1 cellular context compared by ENCODE assay signal in genomic region chr9:92648447-92649406, GRCh38.
TF ChIP-seq lines count a peak whose summit lies in the region.

No MANE protein-coding gene starts in this region.

TF ChIP-seq in GM23338, 12 proteins besides CTCF, POLR2A, EP300 and RAD21 (continued from another document):
- TF ChIP-seq, protein P1, sequence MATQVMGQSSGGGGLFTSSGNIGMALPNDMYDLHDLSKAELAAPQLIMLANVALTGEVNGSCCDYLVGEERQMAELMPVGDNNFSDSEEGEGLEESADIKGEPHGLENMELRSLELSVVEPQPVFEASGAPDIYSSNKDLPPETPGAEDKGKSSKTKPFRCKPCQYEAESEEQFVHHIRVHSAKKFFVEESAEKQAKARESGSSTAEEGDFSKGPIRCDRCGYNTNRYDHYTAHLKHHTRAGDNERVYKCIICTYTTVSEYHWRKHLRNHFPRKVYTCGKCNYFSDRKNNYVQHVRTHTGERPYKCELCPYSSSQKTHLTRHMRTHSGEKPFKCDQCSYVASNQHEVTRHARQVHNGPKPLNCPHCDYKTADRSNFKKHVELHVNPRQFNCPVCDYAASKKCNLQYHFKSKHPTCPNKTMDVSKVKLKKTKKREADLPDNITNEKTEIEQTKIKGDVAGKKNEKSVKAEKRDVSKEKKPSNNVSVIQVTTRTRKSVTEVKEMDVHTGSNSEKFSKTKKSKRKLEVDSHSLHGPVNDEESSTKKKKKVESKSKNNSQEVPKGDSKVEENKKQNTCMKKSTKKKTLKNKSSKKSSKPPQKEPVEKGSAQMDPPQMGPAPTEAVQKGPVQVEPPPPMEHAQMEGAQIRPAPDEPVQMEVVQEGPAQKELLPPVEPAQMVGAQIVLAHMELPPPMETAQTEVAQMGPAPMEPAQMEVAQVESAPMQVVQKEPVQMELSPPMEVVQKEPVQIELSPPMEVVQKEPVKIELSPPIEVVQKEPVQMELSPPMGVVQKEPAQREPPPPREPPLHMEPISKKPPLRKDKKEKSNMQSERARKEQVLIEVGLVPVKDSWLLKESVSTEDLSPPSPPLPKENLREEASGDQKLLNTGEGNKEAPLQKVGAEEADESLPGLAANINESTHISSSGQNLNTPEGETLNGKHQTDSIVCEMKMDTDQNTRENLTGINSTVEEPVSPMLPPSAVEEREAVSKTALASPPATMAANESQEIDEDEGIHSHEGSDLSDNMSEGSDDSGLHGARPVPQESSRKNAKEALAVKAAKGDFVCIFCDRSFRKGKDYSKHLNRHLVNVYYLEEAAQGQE (IDR thresholded peaks at IDR 0.05; ENCODE audit: unreplicated experiment) = no peak
- TF ChIP-seq, protein P2, sequence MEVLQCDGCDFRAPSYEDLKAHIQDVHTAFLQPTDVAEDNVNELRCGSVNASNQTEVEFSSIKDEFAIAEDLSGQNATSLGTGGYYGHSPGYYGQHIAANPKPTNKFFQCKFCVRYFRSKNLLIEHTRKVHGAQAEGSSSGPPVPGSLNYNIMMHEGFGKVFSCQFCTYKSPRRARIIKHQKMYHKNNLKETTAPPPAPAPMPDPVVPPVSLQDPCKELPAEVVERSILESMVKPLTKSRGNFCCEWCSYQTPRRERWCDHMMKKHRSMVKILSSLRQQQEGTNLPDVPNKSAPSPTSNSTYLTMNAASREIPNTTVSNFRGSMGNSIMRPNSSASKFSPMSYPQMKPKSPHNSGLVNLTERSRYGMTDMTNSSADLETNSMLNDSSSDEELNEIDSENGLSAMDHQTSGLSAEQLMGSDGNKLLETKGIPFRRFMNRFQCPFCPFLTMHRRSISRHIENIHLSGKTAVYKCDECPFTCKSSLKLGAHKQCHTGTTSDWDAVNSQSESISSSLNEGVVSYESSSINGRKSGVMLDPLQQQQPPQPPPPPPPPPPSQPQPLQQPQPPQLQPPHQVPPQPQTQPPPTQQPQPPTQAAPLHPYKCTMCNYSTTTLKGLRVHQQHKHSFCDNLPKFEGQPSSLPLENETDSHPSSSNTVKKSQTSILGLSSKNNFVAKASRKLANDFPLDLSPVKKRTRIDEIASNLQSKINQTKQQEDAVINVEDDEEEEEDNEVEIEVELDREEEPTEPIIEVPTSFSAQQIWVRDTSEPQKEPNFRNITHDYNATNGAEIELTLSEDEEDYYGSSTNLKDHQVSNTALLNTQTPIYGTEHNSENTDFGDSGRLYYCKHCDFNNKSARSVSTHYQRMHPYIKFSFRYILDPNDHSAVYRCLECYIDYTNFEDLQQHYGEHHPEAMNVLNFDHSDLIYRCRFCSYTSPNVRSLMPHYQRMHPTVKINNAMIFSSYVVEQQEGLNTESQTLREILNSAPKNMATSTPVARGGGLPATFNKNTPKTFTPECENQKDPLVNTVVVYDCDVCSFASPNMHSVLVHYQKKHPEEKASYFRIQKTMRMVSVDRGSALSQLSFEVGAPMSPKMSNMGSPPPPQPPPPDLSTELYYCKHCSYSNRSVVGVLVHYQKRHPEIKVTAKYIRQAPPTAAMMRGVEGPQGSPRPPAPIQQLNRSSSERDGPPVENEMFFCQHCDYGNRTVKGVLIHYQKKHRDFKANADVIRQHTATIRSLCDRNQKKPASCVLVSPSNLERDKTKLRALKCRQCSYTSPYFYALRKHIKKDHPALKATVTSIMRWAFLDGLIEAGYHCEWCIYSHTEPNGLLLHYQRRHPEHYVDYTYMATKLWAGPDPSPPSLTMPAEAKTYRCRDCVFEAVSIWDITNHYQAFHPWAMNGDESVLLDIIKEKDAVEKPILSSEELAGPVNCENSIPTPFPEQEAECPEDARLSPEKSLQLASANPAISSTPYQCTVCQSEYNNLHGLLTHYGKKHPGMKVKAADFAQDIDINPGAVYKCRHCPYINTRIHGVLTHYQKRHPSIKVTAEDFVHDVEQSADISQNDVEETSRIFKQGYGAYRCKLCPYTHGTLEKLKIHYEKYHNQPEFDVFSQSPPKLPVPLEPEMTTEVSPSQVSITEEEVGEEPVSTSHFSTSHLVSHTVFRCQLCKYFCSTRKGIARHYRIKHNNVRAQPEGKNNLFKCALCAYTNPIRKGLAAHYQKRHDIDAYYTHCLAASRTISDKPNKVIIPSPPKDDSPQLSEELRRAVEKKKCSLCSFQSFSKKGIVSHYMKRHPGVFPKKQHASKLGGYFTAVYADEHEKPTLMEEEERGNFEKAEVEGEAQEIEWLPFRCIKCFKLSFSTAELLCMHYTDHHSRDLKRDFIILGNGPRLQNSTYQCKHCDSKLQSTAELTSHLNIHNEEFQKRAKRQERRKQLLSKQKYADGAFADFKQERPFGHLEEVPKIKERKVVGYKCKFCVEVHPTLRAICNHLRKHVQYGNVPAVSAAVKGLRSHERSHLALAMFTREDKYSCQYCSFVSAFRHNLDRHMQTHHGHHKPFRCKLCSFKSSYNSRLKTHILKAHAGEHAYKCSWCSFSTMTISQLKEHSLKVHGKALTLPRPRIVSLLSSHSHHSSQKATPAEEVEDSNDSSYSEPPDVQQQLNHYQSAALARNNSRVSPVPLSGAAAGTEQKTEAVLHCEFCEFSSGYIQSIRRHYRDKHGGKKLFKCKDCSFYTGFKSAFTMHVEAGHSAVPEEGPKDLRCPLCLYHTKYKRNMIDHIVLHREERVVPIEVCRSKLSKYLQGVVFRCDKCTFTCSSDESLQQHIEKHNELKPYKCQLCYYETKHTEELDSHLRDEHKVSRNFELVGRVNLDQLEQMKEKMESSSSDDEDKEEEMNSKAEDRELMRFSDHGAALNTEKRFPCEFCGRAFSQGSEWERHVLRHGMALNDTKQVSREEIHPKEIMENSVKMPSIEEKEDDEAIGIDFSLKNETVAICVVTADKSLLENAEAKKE (CRISPR knock-in tag; IDR thresholded peaks at IDR 0.05) = no peak
- TF ChIP-seq POLR2AphosphoS5 (IDR thresholded peaks at IDR 0.05; ENCODE audit: low read depth) = no peak
